In genomic region chr1:153882296-153882912, GRCh38 we compare ENCODE assay signal across 11 cellular contexts. TPM values are rescaled to one million over a fixed set of nuclear protein-coding genes. Genes with fewer than 3 reads are reported as not detected.
A peak's percentile ranks its signal among the peaks of the same experiment; 100 is the strongest.
DNase-seq lines count a peak whose midpoint lies in the region; ATAC-seq and TF ChIP-seq lines count a peak whose summit lies in the region.
"Had no signal": no experiment of that assay in that cellular context is flagged by ENCODE, and none has a peak within 500 bp of the region (broad histone marks: within the 10 kb centered on the region; RNA-seq: fewer than 3 reads in every experiment).

No MANE protein-coding gene starts in this region.

- intact Hi-C loops in vagina (cut with DNase I): no loop called here
- intact Hi-C loops in adrenal gland (cut with DNase I): no loop called here

- ATAC-seq in SK-N-SH treated with all-trans-retinoic acid at 6 μM for 48 hours (no peak), GM21390 (IDR thresholded peaks at IDR 0.05; ENCODE audit: unreplicated experiment) (no peak)

- H3K36me3 ChIP-seq in SK-N-SH (replicated peaks in 1 of 2; ENCODE audit: control insufficient read depth in 1 of 2, insufficient read depth in 2 of 2, low read length in 1 of 2): no peaks in the 10 kb centered on the region
- no peaks in the 10 kb centered on the region for H3K36me3 ChIP-seq in SK-N-MC (ENCODE audit: insufficient read depth, low read length)
- peaks cover 0 to 3% of the 10 kb centered on the region in 2 experiments for H3K36me3 ChIP-seq in mesenchymal stem cell (ENCODE audit: control insufficient read depth in 1 of 2, insufficient read depth in 2 of 2, low read depth in 1 of 2, low read length in 2 of 2)
- no peaks in the 10 kb centered on the region for H3K36me3 ChIP-seq in vagina
- no peaks in the 10 kb centered on the region for H3K36me3 ChIP-seq in adrenal gland (replicated peaks in 1 of 2)

- peaks cover 15 to 16% of the 10 kb centered on the region in 2 experiments for H3K4me1 ChIP-seq in SK-N-SH (ENCODE audit: control insufficient read depth in 1 of 2, insufficient read depth in 2 of 2, low read depth in 1 of 2, low read length in 1 of 2)
- peaks cover 9% of the 10 kb centered on the region for H3K4me1 ChIP-seq in mesenchymal stem cell (ENCODE audit: control insufficient read depth, insufficient read depth, low read depth, low read length)
- H3K4me1 ChIP-seq in vagina: peaks cover 41% of the 10 kb centered on the region
- peaks cover 21 to 28% of the 10 kb centered on the region in 2 donors for H3K4me1 ChIP-seq in adrenal gland (replicated peaks in 1 of 2)

- no peak for TF ChIP-seq POLR2A in vagina (IDR thresholded peaks at IDR 0.05)
- no peak for TF ChIP-seq POLR2A in adrenal gland (IDR thresholded peaks at IDR 0.05)

- TF ChIP-seq CTCF in SK-N-SH (IDR thresholded peaks at IDR 0.05) (no peak), vagina (IDR thresholded peaks at IDR 0.05) (no peak), adrenal gland (IDR thresholded peaks at IDR 0.05) (no peak)

- H3K27me3 ChIP-seq in SK-N-SH (ENCODE audit: insufficient read depth) (no peaks in the 10 kb centered on the region), mesenchymal stem cell (ENCODE audit: control insufficient read depth in 1 of 2, insufficient read depth in 1 of 2, low read length in 2 of 2) (no peaks in the 10 kb centered on the region), vagina (no peaks in the 10 kb centered on the region), adrenal gland (no peaks in the 10 kb centered on the region)

- H3K27ac ChIP-seq in SK-N-SH (ENCODE audit: low read depth in 2 of 2, low read length in 1 of 2): peak overlapping the region; percentile 87 to 90
- peak overlapping the region; percentile 96 for H3K27ac ChIP-seq in SK-N-MC
- no peak overlapping the region for H3K27ac ChIP-seq in mesenchymal stem cell (ENCODE audit: low read length, poor library complexity, severe bottlenecking)
- H3K27ac ChIP-seq in vagina: peak overlapping the region; percentile 39
- H3K27ac ChIP-seq in adrenal gland: peak overlapping the region in 2 of 5 donors; percentile 22 to 65

- no peak overlapping the region for H2BK15ac ChIP-seq in mesenchymal stem cell (ENCODE audit: low read depth, poor library complexity, severe bottlenecking)

- H2AFZ ChIP-seq in SK-N-SH (ENCODE audit: low read depth) (peak overlapping the region; percentile 67), mesenchymal stem cell (ENCODE audit: low read depth, low read length) (no peak overlapping the region)

- no peaks in the 10 kb centered on the region for H4K20me1 ChIP-seq in SK-N-SH (ENCODE audit: insufficient read depth)

- no peak overlapping the region for H3K23ac ChIP-seq in mesenchymal stem cell (ENCODE audit: low read length in 2 of 2)

- H3K14ac ChIP-seq in mesenchymal stem cell (ENCODE audit: low read length in 2 of 2): no peak overlapping the region

- TF ChIP-seq RAD21 in SK-N-SH (IDR thresholded peaks at IDR 0.05; ENCODE audit: low read length): no peak

- POLR2A ChIA-PET in SK-N-SH (lab: Yijun Ruan, JAX): interaction anchor here (1.0 to 2.9 kb wide), 4 partner anchors 17 to 85 kb away, joined by 4 to 14 read pairs (median 8); partner anchors contain the start of genes CREB3L4, GATAD2B and SLC39A1

- H2BK120ac ChIP-seq in mesenchymal stem cell (ENCODE audit: low read depth, low read length): no peak overlapping the region

- no peak overlapping the region for H2BK5ac ChIP-seq in mesenchymal stem cell (ENCODE audit: low read depth, low read length, poor library complexity, severe bottlenecking)

- no peak overlapping the region for H2AK5ac ChIP-seq in mesenchymal stem cell (ENCODE audit: low read length, severe bottlenecking)

- H2BK12ac ChIP-seq in mesenchymal stem cell (ENCODE audit: low read length in 2 of 2): no peak overlapping the region

- H3K9ac ChIP-seq in SK-N-SH (peak overlapping the region; percentile 88), SK-N-MC (ENCODE audit: insufficient read length) (peak overlapping the region; percentile 80), mesenchymal stem cell (ENCODE audit: low read length) (peak overlapping the region; percentile 90)

- TF ChIP-seq EP300 in SK-N-SH (IDR thresholded peaks at IDR 0.05; ENCODE audit: borderline replicate concordance in 1 of 2, low read depth in 1 of 2, low read length in 1 of 2): no peak

- DNase-seq in SK-N-SH (peak; percentile 12), SK-N-MC (ENCODE audit: low read depth, low spot score) (no peak), mesenchymal stem cell (no peak), vagina (ENCODE audit: extremely low spot score in 2 of 2) (no peak), NCI-H2029 (lab: John Stamatoyannopoulos, UW) (no peak), adrenal gland (no peak)
- DNase-seq: activated naive CD4-positive, alpha-beta T cell treated with anti-CD3 and anti-CD28 coated beads, Interleukin-2, amount 50 U/mL, for 16 hours; mammary epithelial cell; Right ventricle myocardium superior had no signal

- H3F3A ChIP-seq in SK-N-SH (replicated peaks; ENCODE audit: insufficient read depth): peaks cover 24% of the 10 kb centered on the region

- no peak overlapping the region for H4K91ac ChIP-seq in mesenchymal stem cell (ENCODE audit: low read length)

- WGBS in SK-N-SH (ENCODE audit: low lambda C conversion rate): 82% methylated on average over 3 of the region's 3 CpGs
- 92% methylated on average over 3 of the region's 3 CpGs for WGBS in mesenchymal stem cell
- WGBS in adrenal gland, 4 donors: 68 to 82% (median 79%) methylated on average over 3 of the region's 3 CpGs

- no peak overlapping the region for H3K4ac ChIP-seq in mesenchymal stem cell (ENCODE audit: low read depth in 1 of 2, low read length in 2 of 2)

- H3K4me2 ChIP-seq in SK-N-SH (peak overlapping the region; percentile 83), mesenchymal stem cell (ENCODE audit: low read length, poor library complexity, severe bottlenecking) (no peak overlapping the region)

- H3K18ac ChIP-seq in mesenchymal stem cell (ENCODE audit: low read depth in 1 of 2, low read length in 2 of 2): no peak overlapping the region

- H3K79me2 ChIP-seq in SK-N-SH (ENCODE audit: insufficient read depth): peaks cover 94% of the 10 kb centered on the region

- CTCF ChIA-PET in SK-N-SH (lab: Yijun Ruan, JAX): interaction anchor here (0.9 to 3.3 kb wide), 6 partner anchors 21 to 104 kb away, joined by 3 to 16 read pairs (median 4); partner anchors contain the start of genes DENND4B and RAB13

- peak overlapping the region; percentile 36 to 56 for H3K4me3 ChIP-seq in SK-N-SH (ENCODE audit: low read depth in 2 of 2, low read length in 1 of 2)
- peak overlapping the region; percentile 78 for H3K4me3 ChIP-seq in SK-N-MC
- peak overlapping the region in 1 of 2 experiments; percentile 75 for H3K4me3 ChIP-seq in mesenchymal stem cell (ENCODE audit: insufficient read depth in 1 of 2, low read depth in 1 of 2, low read length in 2 of 2)
- no peak overlapping the region for H3K4me3 ChIP-seq in vagina
- no peak overlapping the region for H3K4me3 ChIP-seq in adrenal gland

- H3K9me3 ChIP-seq in SK-N-SH: no peaks in the 10 kb centered on the region
- H3K9me3 ChIP-seq in SK-N-MC (ENCODE audit: low read depth, low read length): no peaks in the 10 kb centered on the region
- no peaks in the 10 kb centered on the region for H3K9me3 ChIP-seq in mesenchymal stem cell (ENCODE audit: control insufficient read depth, low read length)
- no peaks in the 10 kb centered on the region for H3K9me3 ChIP-seq in vagina
- no peaks in the 10 kb centered on the region for H3K9me3 ChIP-seq in adrenal gland (replicated peaks in 1 of 3)

- H4K8ac ChIP-seq in mesenchymal stem cell (ENCODE audit: low read length): no peak overlapping the region

- H3K79me1 ChIP-seq in mesenchymal stem cell (replicated peaks; ENCODE audit: low read length, poor library complexity, severe bottlenecking): peaks cover 6% of the 10 kb centered on the region

- no peaks in the 10 kb centered on the region for H3K9me2 ChIP-seq in SK-N-SH

TF ChIP-seq in SK-N-SH, 30 proteins besides CTCF, POLR2A, EP300 and RAD21 (continues in another document):
- TF ChIP-seq FOXM1 (IDR thresholded peaks at IDR 0.05; ENCODE audit: low read depth) (no peak), CHD2 (IDR thresholded peaks at IDR 0.05; ENCODE audit: low read length, partially characterized antibody) (no peak), RCOR1 (IDR thresholded peaks at IDR 0.05; ENCODE audit: low read length) (no peak), RXRA (IDR thresholded peaks at IDR 0.05; ENCODE audit: borderline replicate concordance, low read depth) (no peak), SMC3 (IDR thresholded peaks at IDR 0.05; ENCODE audit: low read depth, low read length) (no peak), GATA2 (CRISPR knock-in tag; IDR thresholded peaks at IDR 0.05) (no peak), POLR2AphosphoS5 (IDR thresholded peaks at IDR 0.05; ENCODE audit: low read depth, low read length) (no peak), SIN3A (IDR thresholded peaks at IDR 0.05; ENCODE audit: borderline replicate concordance, low read depth, low read length) (no peak)

TF ChIP-seq in SK-N-SH treated with all-trans-retinoic acid at 6 μM for 48 hours, 23 proteins besides CTCF, POLR2A, EP300 and RAD21:
- TF ChIP-seq TOX (CRISPR knock-in tag; IDR thresholded peaks at IDR 0.05; ENCODE audit: borderline replicate concordance) (no peak), RARB (CRISPR knock-in tag; IDR thresholded peaks at IDR 0.05) (no peak), SNAI2 (CRISPR knock-in tag; IDR thresholded peaks at IDR 0.05) (no peak), POU6F1 (CRISPR knock-in tag; IDR thresholded peaks at IDR 0.05; ENCODE audit: borderline replicate concordance, low read depth) (no peak), ZNF565 (CRISPR knock-in tag; conservative IDR thresholded peaks at IDR 0.05; ENCODE audit: low read depth) (no peak)

RNA-seq across cellular contexts. Expression of gene GATAD2B, which starts 40.4 kb away (rescaled TPM):
- polyA plus RNA-seq in SK-N-SH (2012; rRNA removed): 2.7 and 2.8 TPM in 2 replicates
- 2.9 and 4.0 TPM in 2 replicates for polyA plus RNA-seq in SK-N-SH (2012; cell fraction: cytosol; rRNA removed)
- 5.9 and 8.3 TPM in 2 replicates for polyA plus RNA-seq in SK-N-SH (2012; cell fraction: nucleus; rRNA removed)
- polyA plus RNA-seq in mesenchymal stem cell (2013, experiment 1 of 2): 15.0 TPM
- polyA plus RNA-seq in mesenchymal stem cell (2013, experiment 2 of 2): 14.1 TPM
- total RNA-seq in vagina: 24.1 TPM
- total RNA-seq in adrenal gland: 10 to 100 TPM in 7 of 8 donors, 1 to 10 TPM in 1; 7.3 to 43.3 (median 25.9) TPM
- 10 to 100 TPM in 1 of 3 donors, 1 to 10 TPM in 2; 3.0 to 14.2 (median 6.6) TPM for polyA plus RNA-seq in adrenal gland

Comparison
In these comparisons a context has a peak if more than half of its experiments do, and no peak if none do; other contexts are left out.
1. H3K4me3 ChIP-seq: peak in SK-N-SH (2 of 2) and SK-N-MC (single experiment); none in vagina (0 of 2) and adrenal gland (0 of 4).
2. Peak in every context shown above with its lines, with median percentiles within 50 percentile points of each other: H3K9ac ChIP-seq.